In genomic region chr17:44272321-44272951, GRCh38 we compare ENCODE assay signal across 19 cellular contexts. TPM values are rescaled to one million over a fixed set of nuclear protein-coding genes. Genes with fewer than 3 reads are reported as not detected.
DNase-seq lines count a peak whose midpoint lies in the region; ATAC-seq and TF ChIP-seq lines count a peak whose summit lies in the region.
"Had no signal": no experiment of that assay in that cellular context is flagged by ENCODE, and none has a peak within 500 bp of the region (broad histone marks: within the 10 kb centered on the region; RNA-seq: fewer than 3 reads in every experiment).

No MANE protein-coding gene starts in this region.

- whole genome bisulfite sequencing in heart left ventricle, 4 donors = 37 to 49% (median 43%) methylated on average over 11 to 13 of the region's 13 CpGs

- H3K27me3 ChIP-seq in heart left ventricle = no peaks in the 10 kb centered on the region
- no peaks in the 10 kb centered on the region for H3K27me3 ChIP-seq in RWPE2 (ENCODE audit: insufficient read depth, poor library complexity, severe bottlenecking)

- intact Hi-C loops in heart left ventricle (cut with DNase I) (loop anchor here in 7 of 10 donors (5.0 to 10.0 kb wide), 2 partner anchors 48 to 55 kb away; partner anchors contain the start of gene UBTF (in 1 of the 7)), cardiac septum (cut with DNase I) (no loop called here), left ventricle myocardium superior (cut with micrococcal nuclease) (no loop called here)

- peak; percentile 32 to 83 (median 44) for ATAC-seq in heart left ventricle
- ATAC-seq in RWPE2 (ENCODE audit: low read depth) = 0 out of 3 replicates have a peak, but pooled peaks have one; percentile 17
- peak; percentile 58 for ATAC-seq in left ventricle myocardium superior
- no peak for ATAC-seq in GM19023 (IDR thresholded peaks at IDR 0.05; ENCODE audit: unreplicated experiment)
- ATAC-seq in GM21723 (IDR thresholded peaks at IDR 0.05; ENCODE audit: unreplicated experiment) = no peak
- no peak for ATAC-seq in esophagus mucosa
- ATAC-seq: GM12878 had no signal

- TF ChIP-seq POLR2A in heart left ventricle (IDR thresholded peaks at IDR 0.05) = no peak

- H3K27ac ChIP-seq in heart left ventricle = peak overlapping the region in 6 of 12 donors; percentile 9 to 54 (median 35)
- no peak overlapping the region for H3K27ac ChIP-seq in RWPE2 (ENCODE audit: poor library complexity, severe bottlenecking)
- H3K27ac ChIP-seq: HL-60 had no signal

- DNase-seq in heart left ventricle (no peak), cardiac septum (ENCODE audit: low spot score) (no peak), RWPE2 (ENCODE audit: low spot score) (no peak), left ventricle myocardium superior (no peak), cerebellar cortex (ENCODE audit: low spot score) (no peak)
- DNase-seq: Calu3; CD4-positive, CD25-positive, alpha-beta regulatory T cell; DMS79; MM.1S; NCI-H1105 treated with DMSO at 0.1 percent for 48 hours; NCI-H1930; NCI-H2171 had no signal

- H3K9me3 ChIP-seq in heart left ventricle (no peaks in the 10 kb centered on the region), RWPE2 (ENCODE audit: severe bottlenecking) (no peaks in the 10 kb centered on the region)

- TF ChIP-seq CTCF in heart left ventricle (IDR thresholded peaks at IDR 0.05) = no peak
- no peak for TF ChIP-seq CTCF in RWPE2 (IDR thresholded peaks at IDR 0.05; ENCODE audit: poor library complexity, severe bottlenecking)

- H3K36me3 ChIP-seq in heart left ventricle (no peaks in the 10 kb centered on the region), RWPE2 (ENCODE audit: low read depth) (no peaks in the 10 kb centered on the region)

- peaks cover 0 to 19% (median 12%) of the 10 kb centered on the region in 12 donors for H3K4me1 ChIP-seq in heart left ventricle
- H3K4me1 ChIP-seq in RWPE2 (ENCODE audit: insufficient read depth, poor library complexity, severe bottlenecking) = no peaks in the 10 kb centered on the region

- H3K4me3 ChIP-seq in heart left ventricle (no peak overlapping the region), RWPE2 (ENCODE audit: severe bottlenecking) (no peak overlapping the region)
- H3K4me3 ChIP-seq: GM12878 had no signal

RNA-seq across cellular contexts. Expression of gene SLC4A1, which starts 4.5 kb away (rescaled TPM):
- total RNA-seq in heart left ventricle (1 to 10 TPM in 1 of 9 donors, under 1 TPM in 7, not detected in 1; 0.29 to 3.3 (median 0.61) TPM), cardiac septum (4.0 TPM), left ventricle myocardium superior (not detected), esophagus mucosa (not detected)
- under 1 TPM in 1 of 2 donors, not detected in 1; 0.03 TPM for polyA plus RNA-seq in heart left ventricle
- total RNA-seq: Calu3; CD4-positive, CD25-positive, alpha-beta regulatory T cell; G401; GM12878; NCI-H460 had no signal
- polyA plus RNA-seq: CD4-positive, CD25-positive, alpha-beta regulatory T cell had no signal

RNA-seq across cellular contexts. Expression of gene RUNDC3A, which starts 36.0 kb away (rescaled TPM):
- 1 to 10 TPM in 2 of 9 donors, under 1 TPM in 6, not detected in 1; 0.27 to 1.3 (median 0.57) TPM for total RNA-seq in heart left ventricle
- polyA plus RNA-seq in heart left ventricle = under 1 TPM; 0.19 to 0.57 TPM
- 0.97 TPM for total RNA-seq in cardiac septum
- 0.45 TPM for total RNA-seq in left ventricle myocardium superior
- 6.0 TPM for total RNA-seq in esophagus mucosa
- total RNA-seq: GM12878, NCI-H460 had no signal

RNA-seq across cellular contexts. Expression of gene SLC25A39, which starts 52.2 kb away (rescaled TPM):
- total RNA-seq in heart left ventricle = 10 to 100 TPM; 37.2 to 78.5 (median 49.7) TPM
- 10 to 100 TPM; 60.2 to 96.0 TPM for polyA plus RNA-seq in heart left ventricle
- 53.4 TPM for total RNA-seq in cardiac septum
- total RNA-seq in left ventricle myocardium superior = 52.3 TPM
- 126 TPM for total RNA-seq in esophagus mucosa

RNA-seq across cellular contexts. Expression of gene UBTF, which starts 53.0 kb away (rescaled TPM):
- total RNA-seq in heart left ventricle = 10 to 100 TPM; 33.1 to 61.2 (median 44.2) TPM
- polyA plus RNA-seq in heart left ventricle = 10 to 100 TPM; 34.1 to 41.6 TPM
- total RNA-seq in cardiac septum = 53.1 TPM
- total RNA-seq in left ventricle myocardium superior = 65.2 TPM
- 60.7 TPM for total RNA-seq in esophagus mucosa

Comparison
In these comparisons a context has a peak if more than half of its experiments do, and no peak if none do; other contexts are left out.
1. intact Hi-C loops: an anchor here in heart left ventricle (5.0 to 10.0 kb wide); none called in cardiac septum and left ventricle myocardium superior.
2. ATAC-seq: peak in heart left ventricle (4 of 4), RWPE2 (single experiment) and left ventricle myocardium superior (single experiment); none in GM19023 (single experiment), GM21723 (single experiment) and esophagus mucosa (single experiment).